In genomic region chr10:101767600-101767945, GRCh38 we compare ENCODE assay signal across 17 cellular contexts. TPM values are rescaled to one million over a fixed set of nuclear protein-coding genes. Genes with fewer than 3 reads are reported as not detected.
"Had no signal": no experiment of that assay in that cellular context is flagged by ENCODE, and none has a peak within 500 bp of the region (broad histone marks: within the 10 kb centered on the region; RNA-seq: fewer than 3 reads in every experiment).

No MANE protein-coding gene starts in this region.

- ATAC-seq: activated CD4-positive, CD25-positive, alpha-beta regulatory T cell treated with anti-CD3 and anti-CD28 coated beads, Interleukin-2, amount 50 U/mL, for 24 hours had no signal

- H3K27me3 ChIP-seq: ovary had no signal

- H3K9me3 ChIP-seq: ovary, sigmoid colon, stomach, thoracic aorta had no signal

- H3K36me3 ChIP-seq: ovary, sigmoid colon, stomach, thoracic aorta had no signal

- H3K4me3 ChIP-seq: lung, ovary, sigmoid colon, stomach, thoracic aorta had no signal

- H3K27ac ChIP-seq: epithelial cell of prostate, ovary, sigmoid colon, stomach, thoracic aorta had no signal

- DNase-seq: activated CD4-positive, alpha-beta T cell treated with anti-CD3 and anti-CD28 coated beads, Interleukin-2, amount 50 U/mL, for 4 hours; activated naive CD4-positive, alpha-beta T cell; activated naive CD8-positive, alpha-beta T cell treated with anti-CD3 and anti-CD28 coated beads, Interleukin-2, amount 10 ng/mL, durations not matched to agents 7 days and 5 days; activated T-cell treated with anti-CD3 and anti-CD28 coated beads for 4 hours; effector memory CD4-positive, alpha-beta T cell; immature natural killer cell; midbrain; ovary; stimulated activated CD4-positive, alpha-beta T cell treated with anti-CD3 and anti-CD28 coated beads, Interleukin-1b, Interleukin-23, amount 100 ng/mL, for 48 hours; stomach had no signal

- H3K4me1 ChIP-seq: sigmoid colon, stomach had no signal

RNA-seq across cellular contexts. Expression of gene FGF8, which starts 8.3 kb away (rescaled TPM):
- total RNA-seq: activated naive CD8-positive, alpha-beta T cell treated with anti-CD3 and anti-CD28 coated beads, Interleukin-2, amount 10 ng/mL, durations not matched to agents 7 days and 5 days; frontal cortex; lung; ovary; sigmoid colon; stomach; thoracic aorta; ureter had no signal
- polyA plus RNA-seq: immature natural killer cell, ovary, stomach had no signal
